Comparison of ENCODE assay signal across 19 cellular contexts in the genomic region with DNA sequence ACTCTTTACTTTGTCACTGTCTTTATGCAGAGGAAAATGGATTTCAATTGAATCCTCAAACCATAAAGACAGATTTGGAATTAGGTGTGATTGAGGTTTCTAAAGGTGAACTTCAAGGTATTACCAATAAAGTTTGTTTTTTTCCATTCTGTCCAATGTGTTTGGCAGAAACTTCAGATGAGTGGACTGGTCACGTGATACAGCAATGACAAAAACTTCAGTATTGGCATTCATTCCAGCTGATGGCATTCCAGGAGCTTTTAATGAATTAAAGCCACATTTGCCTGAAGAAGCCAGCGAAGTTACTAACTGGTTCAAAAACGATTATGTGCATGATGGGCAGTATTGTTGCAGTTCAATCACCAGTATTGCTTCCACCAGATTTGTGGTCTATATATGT. TPM values are rescaled to one million over a fixed set of nuclear protein-coding genes. Genes with fewer than 3 reads are reported as not detected.
"Had no signal": no experiment of that assay in that cellular context is flagged by ENCODE, and none has a peak within 500 bp of the region (broad histone marks: within the 10 kb centered on the region; RNA-seq: fewer than 3 reads in every experiment).

No MANE protein-coding gene starts in this region.

- H3K4me1 ChIP-seq: pancreas had no signal

- H3K27ac ChIP-seq: left lung, pancreas, tibial artery had no signal

- H3K4me3 ChIP-seq: left lung, mucosa of descending colon, pancreas, tibial artery had no signal

- H3K4me3 Mint-ChIP-seq: activated B cell treated with CpG ODN at 0.5 μM for 24 hours; activated CD4-positive, alpha-beta T cell treated with anti-CD3 and anti-CD28 coated beads, Interleukin-2, amount 10 ng/mL, durations not matched to agents 24 days and 14 days; activated CD8-positive, alpha-beta T cell treated with anti-CD3 and anti-CD28 coated beads, Interleukin-2, amount 10 ng/mL, durations not matched to agents 7 days and 5 days; activated naive CD8-positive, alpha-beta T cell treated with anti-CD3 and anti-CD28 coated beads for 36 hours; memory B cell; naive thymus-derived CD4-positive, alpha-beta T cell; stimulated activated memory B cell treated with anti-CD40 and anti-IgM and Interleukin-4, amounts not matched to agents 10 μg/mL and 1 μg/mL and 100 μg/mL, for 72 hours had no signal

- H3K36me3 ChIP-seq: left lung, pancreas, tibial artery had no signal

- H3K27me3 ChIP-seq: left lung, pancreas, tibial artery had no signal

- H3K9me3 Mint-ChIP-seq: activated B cell treated with CpG ODN at 0.5 μM for 24 hours; activated CD4-positive, alpha-beta T cell treated with anti-CD3 and anti-CD28 coated beads, Interleukin-2, amount 10 ng/mL, durations not matched to agents 24 days and 14 days; activated naive CD8-positive, alpha-beta T cell treated with anti-CD3 and anti-CD28 coated beads for 36 hours; memory B cell had no signal

- ATAC-seq: activated CD8-positive, alpha-beta T cell treated with anti-CD3 and anti-CD28 coated beads, Interleukin-2, amount 10 ng/mL, durations not matched to agents 7 days and 5 days; left lung; mucosa of descending colon; naive thymus-derived CD4-positive, alpha-beta T cell; pancreas; stimulated activated memory B cell treated with anti-CD40 and anti-IgM and Interleukin-4, amounts not matched to agents 10 μg/mL and 1 μg/mL and 100 μg/mL, for 72 hours had no signal

- H3K9me3 ChIP-seq: left lung, mucosa of descending colon, pancreas, tibial artery had no signal

- H3K4me1 Mint-ChIP-seq: activated B cell treated with CpG ODN at 0.5 μM for 24 hours; activated CD4-positive, alpha-beta T cell treated with anti-CD3 and anti-CD28 coated beads, Interleukin-2, amount 10 ng/mL, durations not matched to agents 24 days and 14 days; activated naive CD8-positive, alpha-beta T cell treated with anti-CD3 and anti-CD28 coated beads for 36 hours; memory B cell; naive thymus-derived CD4-positive, alpha-beta T cell; stimulated activated memory B cell treated with anti-CD40 and anti-IgM and Interleukin-4, amounts not matched to agents 10 μg/mL and 1 μg/mL and 100 μg/mL, for 72 hours had no signal

- DNase-seq: activated B cell treated with CpG ODN at 0.5 μM for 24 hours; activated CD4-positive, alpha-beta T cell treated with anti-CD3 and anti-CD28 coated beads, Interleukin-2, amount 10 ng/mL, durations not matched to agents 24 days and 14 days; activated CD8-positive, alpha-beta memory T cell treated with anti-CD3 and anti-CD28 coated beads, Interleukin-2, amount 50 U/mL, for 4 hours; activated CD8-positive, alpha-beta T cell treated with anti-CD3 and anti-CD28 coated beads, Interleukin-2, amount 10 ng/mL, durations not matched to agents 7 days and 5 days; activated naive CD8-positive, alpha-beta T cell treated with anti-CD3 and anti-CD28 coated beads for 36 hours; activated T-cell treated with anti-CD3 and anti-CD28 coated beads, Interleukin-2, amount 50 U/mL, for 48 hours; amygdala; cortex of kidney; effector memory CD4-positive, alpha-beta T cell; hippocampal formation; left lung; mucosa of descending colon; naive thymus-derived CD4-positive, alpha-beta T cell; pancreas; stimulated activated CD4-positive, alpha-beta T cell treated with anti-CD3 and anti-CD28 coated beads, Interleukin-12 subunit alpha, Interleukin-12 subunit beta, amount 100 ng/mL, for 4 hours; tibial artery had no signal

- H3K27ac Mint-ChIP-seq: activated B cell treated with CpG ODN at 0.5 μM for 24 hours; activated CD4-positive, alpha-beta T cell treated with anti-CD3 and anti-CD28 coated beads, Interleukin-2, amount 10 ng/mL, durations not matched to agents 24 days and 14 days; activated CD8-positive, alpha-beta T cell treated with anti-CD3 and anti-CD28 coated beads, Interleukin-2, amount 10 ng/mL, durations not matched to agents 7 days and 5 days; activated naive CD8-positive, alpha-beta T cell treated with anti-CD3 and anti-CD28 coated beads for 36 hours; memory B cell; naive thymus-derived CD4-positive, alpha-beta T cell; stimulated activated memory B cell treated with anti-CD40 and anti-IgM and Interleukin-4, amounts not matched to agents 10 μg/mL and 1 μg/mL and 100 μg/mL, for 72 hours had no signal

- H3K36me3 Mint-ChIP-seq: activated naive CD8-positive, alpha-beta T cell treated with anti-CD3 and anti-CD28 coated beads for 36 hours; memory B cell; naive thymus-derived CD4-positive, alpha-beta T cell; stimulated activated memory B cell treated with anti-CD40 and anti-IgM and Interleukin-4, amounts not matched to agents 10 μg/mL and 1 μg/mL and 100 μg/mL, for 72 hours had no signal

RNA-seq across cellular contexts. Expression of gene MASP1, which starts 4.5 kb away (rescaled TPM):
- total RNA-seq: activated B cell treated with CpG ODN at 0.5 μM for 24 hours; activated CD4-positive, alpha-beta T cell treated with anti-CD3 and anti-CD28 coated beads, Interleukin-2, amount 10 ng/mL, durations not matched to agents 24 days and 14 days; activated CD8-positive, alpha-beta T cell treated with anti-CD3 and anti-CD28 coated beads, Interleukin-2, amount 10 ng/mL, durations not matched to agents 7 days and 5 days; activated naive CD8-positive, alpha-beta T cell treated with anti-CD3 and anti-CD28 coated beads for 36 hours; naive thymus-derived CD4-positive, alpha-beta T cell; T-helper 2 cell treated with Interferon-gamma antibody and Interleukin-4, amounts not matched to agents 100 ng/mL and 5 ng/mL, for 36 hours had no signal
